In genomic region chr2:30194421-30194820, GRCh38 we compare ENCODE assay signal across 27 cellular contexts.
"Had no signal": no experiment of that assay in that cellular context is flagged by ENCODE, and none has a peak within 500 bp of the region (broad histone marks: within the 10 kb centered on the region; RNA-seq: fewer than 3 reads in every experiment).

No MANE protein-coding gene starts in this region.

- H3K27ac Mint-ChIP-seq: activated B cell treated with CpG ODN at 0.5 μM for 24 hours; activated CD4-positive, alpha-beta memory T cell treated with anti-CD3 and anti-CD28 coated beads for 36 hours; activated naive CD4-positive, alpha-beta T cell treated with anti-CD3 and anti-CD28 coated beads, Interleukin-2, amount 10 ng/mL, durations not matched to agents 7 days and 5 days; activated naive CD8-positive, alpha-beta T cell treated with anti-CD3 and anti-CD28 coated beads for 36 hours; activated T-helper 2 cell treated with anti-CD3 and anti-CD28 coated beads, Interferon-gamma antibody, Interleukin-2, Interleukin-4, amounts not matched to agents 10 μg/mL and 5 μg/mL and 100 μg/mL, durations not matched to agents 14 hours and 24 hours and 36 hours; T-helper 1 cell treated with Interleukin-12 subunit alpha and Interleukin-12 subunit beta and Interleukin-4 antibody, amounts not matched to agents 30 μg/mL and 1 μg/mL, for 36 hours had no signal

- H3K9me3 ChIP-seq: MG63, Peyer's patch had no signal

- H3K4me3 Mint-ChIP-seq: activated B cell treated with CpG ODN at 0.5 μM for 24 hours; activated CD4-positive, alpha-beta memory T cell treated with anti-CD3 and anti-CD28 coated beads for 36 hours; activated CD4-positive, alpha-beta T cell treated with anti-CD3 and anti-CD28 coated beads, Interleukin-2, amount 10 ng/mL, durations not matched to agents 24 days and 14 days; activated naive CD4-positive, alpha-beta T cell treated with anti-CD3 and anti-CD28 coated beads, Interleukin-2, amount 10 ng/mL, durations not matched to agents 7 days and 5 days; activated naive CD8-positive, alpha-beta T cell treated with anti-CD3 and anti-CD28 coated beads for 36 hours; T-helper 1 cell treated with Interleukin-12 subunit alpha and Interleukin-12 subunit beta and Interleukin-4 antibody, amounts not matched to agents 30 μg/mL and 1 μg/mL, for 36 hours had no signal

- H3K4me3 ChIP-seq: MG63, Peyer's patch had no signal

- H3K4me1 Mint-ChIP-seq: activated B cell treated with CpG ODN at 0.5 μM for 24 hours; activated CD4-positive, alpha-beta T cell treated with anti-CD3 and anti-CD28 coated beads, Interleukin-2, amount 10 ng/mL, durations not matched to agents 24 days and 14 days; activated naive CD4-positive, alpha-beta T cell treated with anti-CD3 and anti-CD28 coated beads, Interleukin-2, amount 10 ng/mL, durations not matched to agents 7 days and 5 days had no signal

- H3K27me3 Mint-ChIP-seq: activated B cell treated with CpG ODN at 0.5 μM for 24 hours; activated CD4-positive, alpha-beta memory T cell treated with anti-CD3 and anti-CD28 coated beads for 36 hours; activated naive CD8-positive, alpha-beta T cell treated with anti-CD3 and anti-CD28 coated beads for 36 hours had no signal

- H3K4me1 ChIP-seq: Peyer's patch had no signal

- H3K36me3 ChIP-seq: brain microvascular endothelial cell, MG63, Peyer's patch had no signal

- DNase-seq: activated B cell treated with CpG ODN at 0.5 μM for 24 hours; activated CD4-positive, alpha-beta memory T cell treated with anti-CD3 and anti-CD28 coated beads for 36 hours; activated CD4-positive, alpha-beta T cell treated with anti-CD3 and anti-CD28 coated beads for 1 hour; activated CD4-positive, alpha-beta T cell treated with anti-CD3 and anti-CD28 coated beads, Interleukin-2, amount 10 ng/mL, durations not matched to agents 24 days and 14 days; activated CD8-positive, alpha-beta memory T cell treated with anti-CD3 and anti-CD28 coated beads for 24 hours; activated gamma-delta T cell treated with Interleukin-2 at 50 U/mL for 16 hours; activated naive CD4-positive, alpha-beta T cell treated with anti-CD3 and anti-CD28 coated beads, Interleukin-2, amount 10 ng/mL, durations not matched to agents 7 days and 5 days; activated naive CD8-positive, alpha-beta T cell treated with anti-CD3 and anti-CD28 coated beads for 36 hours; activated T-cell treated with anti-CD3 and anti-CD28 coated beads for 4 hours; activated T-cell treated with anti-CD3 and anti-CD28 coated beads, Interleukin-2, amount 50 U/mL, for 48 hours; brain microvascular endothelial cell; MG63; MV-4-11; NCI-H1092 treated with DMSO at 0.1 percent for 48 hours; NCI-H1436; NCI-H1694 treated with DMSO at 0.1 percent for 48 hours; NCI-H2029 treated with DMSO at 0.1 percent for 48 hours; NCI-H345; NCI-H510A treated with DMSO at 0.1 percent for 48 hours; NCI-H69; NK-92 treated with Interleukin-12 subunit alpha and Interleukin-12 subunit beta, amount 100 ng/mL, for 24 hours; Peyer's patch; SHP77 treated with DMSO at 0.1 percent for 48 hours; T-helper 9 cell had no signal

- H3K9me3 Mint-ChIP-seq: activated B cell treated with CpG ODN at 0.5 μM for 24 hours; activated CD4-positive, alpha-beta memory T cell treated with anti-CD3 and anti-CD28 coated beads for 36 hours; activated CD4-positive, alpha-beta T cell treated with anti-CD3 and anti-CD28 coated beads, Interleukin-2, amount 10 ng/mL, durations not matched to agents 24 days and 14 days; activated naive CD4-positive, alpha-beta T cell treated with anti-CD3 and anti-CD28 coated beads, Interleukin-2, amount 10 ng/mL, durations not matched to agents 7 days and 5 days; activated naive CD8-positive, alpha-beta T cell treated with anti-CD3 and anti-CD28 coated beads for 36 hours; activated T-helper 2 cell treated with anti-CD3 and anti-CD28 coated beads, Interferon-gamma antibody, Interleukin-2, Interleukin-4, amounts not matched to agents 10 μg/mL and 5 μg/mL and 100 μg/mL, durations not matched to agents 14 hours and 24 hours and 36 hours; T-helper 1 cell treated with Interleukin-12 subunit alpha and Interleukin-12 subunit beta and Interleukin-4 antibody, amounts not matched to agents 30 μg/mL and 1 μg/mL, for 36 hours had no signal

- H3K36me3 Mint-ChIP-seq: activated CD4-positive, alpha-beta memory T cell treated with anti-CD3 and anti-CD28 coated beads for 36 hours; activated naive CD4-positive, alpha-beta T cell treated with anti-CD3 and anti-CD28 coated beads, Interleukin-2, amount 10 ng/mL, durations not matched to agents 7 days and 5 days; activated naive CD8-positive, alpha-beta T cell treated with anti-CD3 and anti-CD28 coated beads for 36 hours had no signal

- H3K27me3 ChIP-seq: brain microvascular endothelial cell, MG63, Peyer's patch had no signal

- H3K27ac ChIP-seq: brain microvascular endothelial cell, Peyer's patch, RWPE1 had no signal
